In the genomic region with DNA sequence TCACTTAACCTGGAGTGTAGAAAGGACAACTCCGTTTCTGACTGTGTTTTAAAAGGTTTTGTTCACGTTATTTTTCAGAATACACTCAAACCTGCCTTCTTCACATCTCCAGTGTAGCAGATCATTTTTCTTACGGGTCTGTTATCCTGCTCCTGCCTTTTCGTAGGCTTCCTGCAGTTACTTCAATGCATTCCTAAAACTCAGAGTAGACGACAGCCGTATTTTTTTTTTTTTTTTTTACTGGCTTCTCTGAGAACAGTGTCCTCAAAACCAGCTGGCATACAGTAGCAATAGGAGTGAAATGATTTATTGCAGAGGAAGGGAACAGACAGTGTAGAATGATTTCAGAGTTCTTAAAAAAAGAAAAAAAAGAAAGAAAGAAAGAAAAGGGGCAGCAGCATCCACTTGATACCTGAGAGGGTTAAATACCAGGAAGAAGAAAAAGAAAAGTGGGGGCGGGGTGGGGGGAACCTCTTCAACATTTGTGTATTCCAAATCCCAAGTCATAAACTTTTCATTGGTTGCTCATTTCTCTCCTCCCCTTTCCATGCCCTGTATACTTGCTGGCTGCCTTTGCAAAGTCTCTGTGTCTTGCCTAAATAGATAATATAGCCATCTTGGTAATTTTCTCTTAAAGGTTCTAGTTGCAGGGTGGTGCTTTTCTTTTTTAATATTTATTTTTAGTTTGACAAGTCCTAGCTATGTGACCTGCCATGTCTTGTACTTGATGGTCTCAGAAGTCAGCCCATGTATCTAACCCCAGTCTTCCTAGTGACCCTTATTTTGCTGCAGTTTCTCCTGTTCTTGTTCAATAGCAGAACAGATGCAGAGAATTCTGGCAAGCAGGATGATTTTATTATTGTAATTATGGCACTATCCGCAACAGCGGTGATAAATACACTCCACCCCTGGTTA, we compare ENCODE assay signal across 9 cellular contexts. TPM values are rescaled to one million over a fixed set of nuclear protein-coding genes. Genes with fewer than 3 reads are reported as not detected.
DNase-seq lines count a peak whose midpoint lies in the region; ATAC-seq and TF ChIP-seq lines count a peak whose summit lies in the region.
"Had no signal": no experiment of that assay in that cellular context is flagged by ENCODE, and none has a peak within 500 bp of the region (broad histone marks: within the 10 kb centered on the region; RNA-seq: fewer than 3 reads in every experiment).

No MANE protein-coding gene starts in this region.

- H3K9me3 ChIP-seq in HUES48 (ENCODE audit: control insufficient read depth, insufficient read depth, low read length): no peaks in the 10 kb centered on the region
- no peaks in the 10 kb centered on the region for H3K9me3 ChIP-seq in ascending aorta

- H3K4me1 Mint-ChIP-seq in immature natural killer cell: peaks cover 24 to 30% of the 10 kb centered on the region in 2 donors

- H3K4me3 ChIP-seq in HUES48 (ENCODE audit: low read depth, low read length) (peak overlapping the region; percentile 73), ascending aorta (peak overlapping the region; percentile 88 to 89)

- H3K27me3 Mint-ChIP-seq in immature natural killer cell (ENCODE audit: low read depth in 3 of 3): peaks cover 11 to 12% (median 12%) of the 10 kb centered on the region in 3 donors

- no peaks in the 10 kb centered on the region for H3K9me3 Mint-ChIP-seq in immature natural killer cell

- H3K9ac ChIP-seq in HUES48 (ENCODE audit: low read depth, low read length): peak overlapping the region; percentile 15; the same call in 1 of the 2 replicates

- peak overlapping the region in 3 of 5 donors; percentile 22 to 82 (median 76) for H3K4me3 Mint-ChIP-seq in immature natural killer cell

- H3K36me3 ChIP-seq in HUES48 (ENCODE audit: control insufficient read depth, insufficient read depth, low read length): no peaks in the 10 kb centered on the region
- no peaks in the 10 kb centered on the region for H3K36me3 ChIP-seq in ascending aorta

- intact Hi-C loops in ascending aorta (cut with DNase I): loop anchor here (2.0 to 10.0 kb wide), 8 partner anchors 17 to 949 kb away; a partner anchor contains a TSS
- intact Hi-C loops in posterior cingulate gyrus (cut with DNase I): loop anchor here (5.0 kb wide), 2 partner anchors 824 to 1314 kb away; a partner anchor contains a TSS

- H3K27ac ChIP-seq in HUES48 (ENCODE audit: low read depth, low read length) (no peak overlapping the region), ascending aorta (peak overlapping the region; percentile 81 to 89)

- peaks cover 0 to 4% (median 0%) of the 10 kb centered on the region in 3 donors for H3K36me3 Mint-ChIP-seq in immature natural killer cell

- ATAC-seq in GM21390 (IDR thresholded peaks at IDR 0.05; ENCODE audit: unreplicated experiment): no peak

- H3K4me1 ChIP-seq in HUES48 (ENCODE audit: control insufficient read depth, insufficient read depth, low read length) (peaks cover 37% of the 10 kb centered on the region), ascending aorta (peaks cover 0 to 6% of the 10 kb centered on the region in 2 donors)

- DNase-seq in ascending aorta (ENCODE audit: low spot score in 2 of 2) (no peak), immature natural killer cell (no peak), superior temporal gyrus (ENCODE audit: extremely low spot score) (peak; percentile 57), cortex of kidney (lab: John Stamatoyannopoulos, UW) (no peak), NCI-H1436 (lab: John Stamatoyannopoulos, UW) (no peak), posterior cingulate gyrus (no peak)
- DNase-seq: GOT3 had no signal

- TF ChIP-seq CTCF in ascending aorta (IDR thresholded peaks at IDR 0.05): no peak

- peaks cover 40% of the 10 kb centered on the region for H3K27me3 ChIP-seq in HUES48 (ENCODE audit: control insufficient read depth, insufficient read depth, low read length)
- H3K27me3 ChIP-seq in ascending aorta: no peaks in the 10 kb centered on the region

- H3K27ac Mint-ChIP-seq in immature natural killer cell: no peak overlapping the region

RNA-seq across cellular contexts. Expression of a gene that starts 2.8 kb away (rescaled TPM):
- 9.9 TPM for total RNA-seq in ascending aorta
- polyA plus RNA-seq in immature natural killer cell: under 1 TPM in 1 of 3 donors, not detected in 2; 0.07 TPM
